ENCODE assay signal across 9 cellular contexts in genomic region chr3:278300-279064, GRCh38.
DNase-seq lines count a peak whose midpoint lies in the region; ATAC-seq and TF ChIP-seq lines count a peak whose summit lies in the region.
"Had no signal": no experiment of that assay in that cellular context is flagged by ENCODE, and none has a peak within 500 bp of the region (broad histone marks: within the 10 kb centered on the region; RNA-seq: fewer than 3 reads in every experiment).

No MANE protein-coding gene starts in this region.

- TF ChIP-seq CTCF in osteoblast (IDR thresholded peaks at IDR 0.05; ENCODE audit: extremely low read depth, low read depth, low read length) = no peak

- no peak overlapping the region for H3K4me2 ChIP-seq in osteoblast (ENCODE audit: insufficient read depth, low read length)

- peaks cover 10% of the 10 kb centered on the region for H3K9me3 Mint-ChIP-seq in activated T-cell treated with anti-CD3 and anti-CD28 coated beads, Interleukin-2, amount 50 U/mL, for 4 hours

- no peaks in the 10 kb centered on the region for H3K36me3 Mint-ChIP-seq in activated T-cell treated with anti-CD3 and anti-CD28 coated beads, Interleukin-2, amount 50 U/mL, for 4 hours (ENCODE audit: insufficient read depth)

- no peaks in the 10 kb centered on the region for H3K27me3 ChIP-seq in osteoblast (ENCODE audit: insufficient read depth, low read length)

- H3K27ac ChIP-seq in cingulate gyrus (ENCODE audit: low read depth, low read length) (peak overlapping the region; percentile 22), osteoblast (ENCODE audit: low read depth, low read length) (no peak overlapping the region)

- H3K4me1 ChIP-seq in osteoblast (ENCODE audit: insufficient read depth, low read length) = no peaks in the 10 kb centered on the region

- ATAC-seq in GM18502 (IDR thresholded peaks at IDR 0.05; ENCODE audit: poor library complexity, unreplicated experiment) (peak; percentile 89), GM21528 (IDR thresholded peaks at IDR 0.05; ENCODE audit: low FRiP score, unreplicated experiment) (peak; percentile 80), HG03520 (IDR thresholded peaks at IDR 0.05; ENCODE audit: unreplicated experiment) (peak; percentile 70)
- no peak for ATAC-seq in activated T-cell treated with anti-CD3 and anti-CD28 coated beads, Interleukin-2, amount 50 U/mL, for 4 hours

- H3K79me2 ChIP-seq in osteoblast (ENCODE audit: insufficient read depth, low read length) = no peaks in the 10 kb centered on the region

- no peak overlapping the region for H2AFZ ChIP-seq in osteoblast (ENCODE audit: low read length)

- DNase-seq in SIG-M5 (lab: John Stamatoyannopoulos, UW) = no peak
- DNase-seq in T-helper 9 cell = no peak
- DNase-seq in activated T-cell treated with anti-CD3 and anti-CD28 coated beads, Interleukin-2, amount 50 U/mL, for 4 hours = no peak
- no peak for DNase-seq in osteoblast (ENCODE audit: insufficient read length, low spot score, missing footprints)
- DNase-seq: aorta had no signal

- H3K27me3 Mint-ChIP-seq in activated T-cell treated with anti-CD3 and anti-CD28 coated beads, Interleukin-2, amount 50 U/mL, for 4 hours (ENCODE audit: low read depth) = no peaks in the 10 kb centered on the region

- no peak overlapping the region for H3K4me3 ChIP-seq in osteoblast (ENCODE audit: insufficient read depth, low read length)

- peaks cover 1% of the 10 kb centered on the region for H3K4me1 Mint-ChIP-seq in activated T-cell treated with anti-CD3 and anti-CD28 coated beads, Interleukin-2, amount 50 U/mL, for 4 hours (ENCODE audit: low read depth)

- H3K4me3 Mint-ChIP-seq in activated T-cell treated with anti-CD3 and anti-CD28 coated beads, Interleukin-2, amount 50 U/mL, for 4 hours = no peak overlapping the region

- no peaks in the 10 kb centered on the region for H3K9me3 ChIP-seq in osteoblast (ENCODE audit: low read depth, low read length)

- H4K20me1 ChIP-seq in osteoblast (ENCODE audit: insufficient read depth, low read length) = no peaks in the 10 kb centered on the region

- no peaks in the 10 kb centered on the region for H3K36me3 ChIP-seq in osteoblast (ENCODE audit: insufficient read depth, low read length)

Comparison
In these comparisons a context has a peak if more than half of its experiments do, and no peak if none do; other contexts are left out.
1. ATAC-seq: peak in GM18502 (single experiment), GM21528 (single experiment) and HG03520 (single experiment); none in activated T-cell treated with anti-CD3 and anti-CD28 coated beads, Interleukin-2, amount 50 U/mL, for 4 hours (0 of 2).